Comparison of ENCODE assay signal across 19 cellular contexts in genomic region chr3:116265976-116266584, GRCh38.
DNase-seq lines count a peak whose midpoint lies in the region; ATAC-seq, FAIRE-seq and TF ChIP-seq lines count a peak whose summit lies in the region.
"Had no signal": no experiment of that assay in that cellular context is flagged by ENCODE, and none has a peak within 500 bp of the region (broad histone marks: within the 10 kb centered on the region; RNA-seq: fewer than 3 reads in every experiment).

No MANE protein-coding gene starts in this region.

- FAIRE-seq in GM12878 (lab: Jason Lieb, UNC) = no peak
- FAIRE-seq: A549, H54 had no signal

- H4K20me1 ChIP-seq in BLaER1 = no peaks in the 10 kb centered on the region
- H4K20me1 ChIP-seq in GM12878 (ENCODE audit: control insufficient read depth, insufficient read depth) = no peaks in the 10 kb centered on the region

- no peak overlapping the region for H3K9ac ChIP-seq in BLaER1
- H3K9ac ChIP-seq in GM12878 (ENCODE audit: control insufficient read depth, insufficient read depth, low read length) = no peak overlapping the region

- no peak overlapping the region for H3K27ac ChIP-seq in BLaER1
- H3K27ac ChIP-seq in GM12878 (ENCODE audit: control insufficient read depth, insufficient read depth) = no peak overlapping the region
- H3K27ac ChIP-seq in CD4-positive, alpha-beta T cell (ENCODE audit: low read depth, low read length) = no peak overlapping the region
- H3K27ac ChIP-seq: 22Rv1, A549 had no signal

- H3K9me3 Mint-ChIP-seq in CD4-positive, alpha-beta T cell = peaks cover 3% of the 10 kb centered on the region
- H3K9me3 Mint-ChIP-seq: CD14-positive monocyte; CD8-positive, alpha-beta T cell; GM23338 had no signal

- DNase-seq in DMS 273 (lab: John Stamatoyannopoulos, UW; ENCODE audit: unreplicated experiment) = peak; percentile 23
- DNase-seq in DMS 273 treated with DMSO at 0.1 percent for 48 hours (lab: John Stamatoyannopoulos, UW) = no peak
- DNase-seq in NCI-H69 (lab: John Stamatoyannopoulos, UW) = peak; percentile 66
- peak; percentile 28 for DNase-seq in GM12878 (ENCODE audit: low read depth, low spot score)
- DNase-seq in CD4-positive, alpha-beta T cell = no peak
- no peak for DNase-seq in activated CD8-positive, alpha-beta memory T cell treated with anti-CD3 and anti-CD28 coated beads, Interleukin-2, amount 50 U/mL, for 4 hours
- DNase-seq in nucleus accumbens (lab: John Stamatoyannopoulos, UW) = no peak
- DNase-seq: AML-193; Calu3; CD8-positive, alpha-beta T cell; GDM1; HCEC 1CT; KG1 had no signal

- H3K9me3 ChIP-seq in BLaER1 (no peaks in the 10 kb centered on the region), GM12878 (replicated peaks; ENCODE audit: control insufficient read depth, insufficient read depth, low read length) (no peaks in the 10 kb centered on the region)
- H3K9me3 ChIP-seq in CD4-positive, alpha-beta T cell (ENCODE audit: control insufficient read depth, low read length) = no peaks in the 10 kb centered on the region
- H3K9me3 ChIP-seq: A549 had no signal

- CTCF ChIA-PET in GM12878 (lab: Yijun Ruan, JAX) = no interaction called here
- CTCF ChIA-PET in CD4-positive, alpha-beta T cell (lab: Charles Lee) = no interaction called here

- H3K4me1 Mint-ChIP-seq in CD4-positive, alpha-beta T cell (ENCODE audit: low read depth) = no peaks in the 10 kb centered on the region
- H3K4me1 Mint-ChIP-seq: CD14-positive monocyte had no signal

- TF ChIP-seq POLR2A in GM12878 (IDR thresholded peaks at IDR 0.05; ENCODE audit: low read depth, low read length) = no peak

- H3K4me3 ChIP-seq in BLaER1 (no peak overlapping the region), GM12878 (no peak overlapping the region)
- H3K4me3 ChIP-seq: A549, GM23338 had no signal

- peak overlapping the region; percentile 23 for H3K4me2 ChIP-seq in BLaER1
- no peak overlapping the region for H3K4me2 ChIP-seq in GM12878 (ENCODE audit: control insufficient read depth, insufficient read depth)
- H3K4me2 ChIP-seq: A549, GM23338 had no signal

- in situ Hi-C loops in GM12878 (cut with MboI) = no loop called here

- RAD21 ChIA-PET in GM12878 (lab: Charles Lee; ENCODE audit: unreplicated experiment) = interaction anchor here (0.7 to 2.9 kb wide), 8 partner anchors 12 to 77 kb away, joined by 3 to 11 read pairs (median 4); no protein-coding TSS in a partner anchor

- H3K36me3 Mint-ChIP-seq in CD4-positive, alpha-beta T cell (ENCODE audit: low read depth) = no peaks in the 10 kb centered on the region
- H3K36me3 Mint-ChIP-seq: CD14-positive monocyte; CD8-positive, alpha-beta T cell had no signal

- POLR2A ChIA-PET in GM12878 (lab: Charles Lee) = interaction anchor here (0.9 to 2.5 kb wide), 3 partner anchors 12 to 72 kb away, joined by 3 to 8 read pairs (median 3); no protein-coding TSS in a partner anchor
- POLR2A ChIA-PET in CD4-positive, alpha-beta T cell (lab: Charles Lee) = no interaction called here

- no peaks in the 10 kb centered on the region for H3K79me2 ChIP-seq in GM12878 (ENCODE audit: control insufficient read depth, insufficient read depth, low read length)

- 27% methylated on average over 1 of the region's 1 CpG for WGBS in GM12878 (ENCODE audit: insufficient coverage, insufficient replicate concordance, low lambda C conversion rate, missing lambda C conversion rate)

- H3K27me3 ChIP-seq in BLaER1 = no peaks in the 10 kb centered on the region
- H3K27me3 ChIP-seq in GM12878 (replicated peaks in 1 of 2; ENCODE audit: control insufficient read depth in 2 of 2, insufficient read depth in 2 of 2, low read length in 1 of 2) = no peaks in the 10 kb centered on the region
- no peaks in the 10 kb centered on the region for H3K27me3 ChIP-seq in CD4-positive, alpha-beta T cell (ENCODE audit: control insufficient read depth, insufficient read depth, low read length)

- H2AFZ ChIP-seq in GM12878 (ENCODE audit: control insufficient read depth, low read depth, low read length) = no peak overlapping the region
- H2AFZ ChIP-seq: GM23338 had no signal

- intact Hi-C loops in GM12878 (cut with micrococcal nuclease; ENCODE audit: unreplicated experiment) = loop anchor here (5.0 kb wide), 1 partner anchor 76 kb away; no protein-coding TSS in a partner anchor
- intact Hi-C loops in CD4-positive, alpha-beta T cell (cut with DNase I, micrococcal nuclease) = no loop called here

- SMC1A ChIA-PET in GM12878 (lab: Charles Lee; ENCODE audit: uncharacterized antibody, unreplicated experiment) = interaction anchor here (0.7 to 4.8 kb wide), 13 partner anchors 11 to 124 kb away, joined by 3 to 35 read pairs (median 3); no protein-coding TSS in a partner anchor

- no peak overlapping the region for H3K4me3 Mint-ChIP-seq in CD4-positive, alpha-beta T cell
- H3K4me3 Mint-ChIP-seq: CD14-positive monocyte; CD8-positive, alpha-beta T cell; GM23338 had no signal

- no peaks in the 10 kb centered on the region for H3K36me3 ChIP-seq in BLaER1
- H3K36me3 ChIP-seq in GM12878 (ENCODE audit: control insufficient read depth in 2 of 2, insufficient read depth in 2 of 2, low read length in 1 of 2) = no peaks in the 10 kb centered on the region

- peak; percentile 43 to 72; a peak in 3 of 4 replicates for TF ChIP-seq EP300 in GM12878 (IDR thresholded peaks at IDR 0.05; ENCODE audit: borderline replicate concordance in 1 of 2, control insufficient read depth in 1 of 2, low read depth in 2 of 2, low read length in 2 of 2)

- no peaks in the 10 kb centered on the region for H3K27me3 Mint-ChIP-seq in CD4-positive, alpha-beta T cell

- ATAC-seq in GM12878 = peak; percentile 73
- no peak for ATAC-seq in CD4-positive, alpha-beta T cell (ENCODE audit: poor library complexity)
- ATAC-seq: A549; CD8-positive, alpha-beta T cell; GM23338 had no signal

- no peak for TF ChIP-seq RAD21 in GM12878 (IDR thresholded peaks at IDR 0.05; ENCODE audit: insufficient read depth, low read depth, low read length)

- no peak for TF ChIP-seq CTCF in GM12878 (IDR thresholded peaks at IDR 0.05 in 2 of 3, conservative IDR thresholded peaks at IDR 0.05 in 1 of 3; ENCODE audit: control insufficient read depth in 2 of 3, extremely low read depth in 1 of 3, insufficient read depth in 1 of 3, low read depth in 3 of 3, low read length in 3 of 3)
- no peak for TF ChIP-seq CTCF in CD4-positive, alpha-beta T cell (IDR thresholded peaks at IDR 0.05)

- H3K4me1 ChIP-seq in BLaER1 (peaks cover 21% of the 10 kb centered on the region), GM12878 (ENCODE audit: control insufficient read depth, insufficient read depth, low read length) (no peaks in the 10 kb centered on the region)
- H3K4me1 ChIP-seq: A549 had no signal

- no TSS peak for BruUV-seq in GM12878 (replicated peaks; lab: Mats Ljungman, UMichigan)

- H3K27ac Mint-ChIP-seq in CD4-positive, alpha-beta T cell = no peak overlapping the region
- H3K27ac Mint-ChIP-seq: CD14-positive monocyte; CD8-positive, alpha-beta T cell; GM23338 had no signal

TF ChIP-seq in GM12878, 131 proteins besides CTCF, POLR2A, EP300 and RAD21 (continues in another document):
- peak; percentile 79; the same call in 1 of the 2 replicates for TF ChIP-seq NBN (IDR thresholded peaks at IDR 0.05)
- TF ChIP-seq, protein P1, sequence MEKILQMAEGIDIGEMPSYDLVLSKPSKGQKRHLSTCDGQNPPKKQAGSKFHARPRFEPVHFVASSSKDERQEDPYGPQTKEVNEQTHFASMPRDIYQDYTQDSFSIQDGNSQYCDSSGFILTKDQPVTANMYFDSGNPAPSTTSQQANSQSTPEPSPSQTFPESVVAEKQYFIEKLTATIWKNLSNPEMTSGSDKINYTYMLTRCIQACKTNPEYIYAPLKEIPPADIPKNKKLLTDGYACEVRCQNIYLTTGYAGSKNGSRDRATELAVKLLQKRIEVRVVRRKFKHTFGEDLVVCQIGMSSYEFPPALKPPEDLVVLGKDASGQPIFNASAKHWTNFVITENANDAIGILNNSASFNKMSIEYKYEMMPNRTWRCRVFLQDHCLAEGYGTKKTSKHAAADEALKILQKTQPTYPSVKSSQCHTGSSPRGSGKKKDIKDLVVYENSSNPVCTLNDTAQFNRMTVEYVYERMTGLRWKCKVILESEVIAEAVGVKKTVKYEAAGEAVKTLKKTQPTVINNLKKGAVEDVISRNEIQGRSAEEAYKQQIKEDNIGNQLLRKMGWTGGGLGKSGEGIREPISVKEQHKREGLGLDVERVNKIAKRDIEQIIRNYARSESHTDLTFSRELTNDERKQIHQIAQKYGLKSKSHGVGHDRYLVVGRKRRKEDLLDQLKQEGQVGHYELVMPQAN (conservative IDR thresholded peaks at IDR 0.05) = no peak
- TF ChIP-seq YBX1 (IDR thresholded peaks at IDR 0.05) = no peak
- peak; percentile 70; the same call in 1 of the 2 replicates for TF ChIP-seq DPF2 (IDR thresholded peaks at IDR 0.05)
- TF ChIP-seq, protein P2, sequence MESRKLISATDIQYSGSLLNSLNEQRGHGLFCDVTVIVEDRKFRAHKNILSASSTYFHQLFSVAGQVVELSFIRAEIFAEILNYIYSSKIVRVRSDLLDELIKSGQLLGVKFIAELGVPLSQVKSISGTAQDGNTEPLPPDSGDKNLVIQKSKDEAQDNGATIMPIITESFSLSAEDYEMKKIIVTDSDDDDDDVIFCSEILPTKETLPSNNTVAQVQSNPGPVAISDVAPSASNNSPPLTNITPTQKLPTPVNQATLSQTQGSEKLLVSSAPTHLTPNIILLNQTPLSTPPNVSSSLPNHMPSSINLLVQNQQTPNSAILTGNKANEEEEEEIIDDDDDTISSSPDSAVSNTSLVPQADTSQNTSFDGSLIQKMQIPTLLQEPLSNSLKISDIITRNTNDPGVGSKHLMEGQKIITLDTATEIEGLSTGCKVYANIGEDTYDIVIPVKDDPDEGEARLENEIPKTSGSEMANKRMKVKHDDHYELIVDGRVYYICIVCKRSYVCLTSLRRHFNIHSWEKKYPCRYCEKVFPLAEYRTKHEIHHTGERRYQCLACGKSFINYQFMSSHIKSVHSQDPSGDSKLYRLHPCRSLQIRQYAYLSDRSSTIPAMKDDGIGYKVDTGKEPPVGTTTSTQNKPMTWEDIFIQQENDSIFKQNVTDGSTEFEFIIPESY (IDR thresholded peaks at IDR 0.05) = no peak
- TF ChIP-seq POLR2AphosphoS5 (IDR thresholded peaks at IDR 0.05; ENCODE audit: low read length) = no peak
- TF ChIP-seq CHD1 (IDR thresholded peaks at IDR 0.05; ENCODE audit: low read depth, low read length) = no peak
- TF ChIP-seq KAT2A (conservative IDR thresholded peaks at IDR 0.05; ENCODE audit: control insufficient read depth, low read depth, low read length) = no peak
- no peak for TF ChIP-seq GABPA (IDR thresholded peaks at IDR 0.05; ENCODE audit: low read depth)
- no peak for TF ChIP-seq ATF2 (IDR thresholded peaks at IDR 0.05; ENCODE audit: low read length)

Comparison
In these comparisons a context has a peak if more than half of its experiments do, and no peak if none do; other contexts are left out.
1. DNase-seq: peak in DMS 273 (single experiment), NCI-H69 (single experiment) and GM12878 (single experiment); none in DMS 273 treated with DMSO at 0.1 percent for 48 hours (single experiment), CD4-positive, alpha-beta T cell (0 of 10), activated CD8-positive, alpha-beta memory T cell treated with anti-CD3 and anti-CD28 coated beads, Interleukin-2, amount 50 U/mL, for 4 hours (single experiment) and nucleus accumbens (0 of 56).